ENCODE assay signal across 27 cellular contexts in genomic region chr13:105848494-105848893, GRCh38.
DNase-seq lines count a peak whose midpoint lies in the region; ATAC-seq, FAIRE-seq and TF ChIP-seq lines count a peak whose summit lies in the region.
"Had no signal": no experiment of that assay in that cellular context is flagged by ENCODE, and none has a peak within 500 bp of the region (broad histone marks: within the 10 kb centered on the region; RNA-seq: fewer than 3 reads in every experiment).

No MANE protein-coding gene starts in this region.

- H3K36me3 Mint-ChIP-seq in mesothelial cell of epicardium (no peaks in the 10 kb centered on the region), T-helper 17 cell (ENCODE audit: low read depth) (no peaks in the 10 kb centered on the region)
- H3K36me3 Mint-ChIP-seq: activated naive CD4-positive, alpha-beta T cell treated with anti-CD3 and anti-CD28 coated beads, Interleukin-2, amount 50 U/mL, for 72 hours; CD8-positive, alpha-beta memory T cell; naive thymus-derived CD4-positive, alpha-beta T cell had no signal

- peak; percentile 36 for FAIRE-seq in bronchial epithelial cell (lab: Jason Lieb, UNC)
- FAIRE-seq: endometrium, K562 had no signal

- peaks cover 6% of the 10 kb centered on the region for H3K9me3 Mint-ChIP-seq in mesothelial cell of epicardium
- H3K9me3 Mint-ChIP-seq: activated naive CD4-positive, alpha-beta T cell treated with anti-CD3 and anti-CD28 coated beads, Interleukin-2, amount 50 U/mL, for 72 hours had no signal

- H3K4me3 Mint-ChIP-seq in mesothelial cell of epicardium: peak overlapping the region; percentile 10
- H3K4me3 Mint-ChIP-seq in T-helper 17 cell: no peak overlapping the region
- H3K4me3 Mint-ChIP-seq: activated CD4-positive, alpha-beta T cell treated with anti-CD3 and anti-CD28 coated beads for 36 hours; CD8-positive, alpha-beta memory T cell; naive thymus-derived CD4-positive, alpha-beta T cell; stimulated activated naive CD8-positive, alpha-beta T cell treated with anti-CD3 and anti-CD28 coated beads, Interleukin-15, amount 100 ng/mL, for 72 hours had no signal

- ATAC-seq in GM19455 (IDR thresholded peaks at IDR 0.05; ENCODE audit: unreplicated experiment) (no peak), T-helper 17 cell (no peak), HG03378 (IDR thresholded peaks at IDR 0.05; ENCODE audit: unreplicated experiment) (no peak)
- ATAC-seq: activated CD4-positive, alpha-beta T cell treated with anti-CD3 and anti-CD28 coated beads for 36 hours; activated naive CD4-positive, alpha-beta T cell treated with anti-CD3 and anti-CD28 coated beads, Interleukin-2, amount 50 U/mL, for 72 hours; K562; left ventricle myocardium superior; naive thymus-derived CD4-positive, alpha-beta T cell; psoas muscle; stimulated activated naive CD8-positive, alpha-beta T cell treated with anti-CD3 and anti-CD28 coated beads, Interleukin-15, amount 100 ng/mL, for 72 hours had no signal

- H3K9me3 ChIP-seq in T-helper 17 cell (ENCODE audit: control insufficient read depth, low read length, poor library complexity, severe bottlenecking): no peaks in the 10 kb centered on the region
- H3K9me3 ChIP-seq: psoas muscle, vagina had no signal

- TF ChIP-seq CTCF in bronchial epithelial cell (IDR thresholded peaks at IDR 0.05; ENCODE audit: insufficient read depth, low read length, severe bottlenecking): no peak
- no peak for TF ChIP-seq CTCF in mesothelial cell of epicardium (IDR thresholded peaks at IDR 0.05; ENCODE audit: unreplicated experiment)

- DNase-seq in DMS 273 (lab: John Stamatoyannopoulos, UW; ENCODE audit: unreplicated experiment): peak; percentile 3
- no peak for DNase-seq in DMS 273 treated with DMSO at 0.1 percent for 48 hours (lab: John Stamatoyannopoulos, UW)
- peak; percentile 83 for DNase-seq in NCI-H2171 treated with DMSO at 0.1 percent for 48 hours (lab: John Stamatoyannopoulos, UW)
- peak; percentile 96 for DNase-seq in bronchial epithelial cell (ENCODE audit: low read depth)
- DNase-seq in mesothelial cell of epicardium (ENCODE audit: low spot score in 2 of 2, unreplicated experiment in 2 of 2): no peak
- DNase-seq in T-helper 17 cell: no peak
- DNase-seq: 8988T; activated CD4-positive, alpha-beta T cell treated with anti-CD3 and anti-CD28 coated beads for 36 hours; activated T-cell treated with anti-CD3 and anti-CD28 coated beads for 4 hours; CD8-positive, alpha-beta memory T cell; central memory CD4-positive, alpha-beta T cell; left ventricle myocardium superior; midbrain; naive thymus-derived CD4-positive, alpha-beta T cell; NCI-H146; NCI-H526 treated with DMSO at 0.1 percent for 48 hours; psoas muscle; RPMI8226; stimulated activated CD4-positive, alpha-beta T cell treated with anti-CD3 and anti-CD28 coated beads, Interleukin-15, amount 100 ng/mL, for 24 hours; stimulated activated naive CD8-positive, alpha-beta T cell treated with anti-CD3 and anti-CD28 coated beads, Interleukin-15, amount 100 ng/mL, for 72 hours; T-helper 2 cell had no signal

- no peak overlapping the region for H3K4me3 ChIP-seq in bronchial epithelial cell (ENCODE audit: low read depth, low read length)
- H3K4me3 ChIP-seq: K562, psoas muscle, vagina had no signal

- H3K27me3 ChIP-seq in bronchial epithelial cell (ENCODE audit: control insufficient read depth, insufficient read depth, low read length): no peaks in the 10 kb centered on the region
- H3K27me3 ChIP-seq: vagina had no signal

- H3K36me3 ChIP-seq in bronchial epithelial cell (ENCODE audit: control insufficient read depth, insufficient read depth, low read length): no peaks in the 10 kb centered on the region
- H3K36me3 ChIP-seq: vagina had no signal

- H3K4me1 Mint-ChIP-seq in mesothelial cell of epicardium (peaks cover 54% of the 10 kb centered on the region), T-helper 17 cell (no peaks in the 10 kb centered on the region)
- H3K4me1 Mint-ChIP-seq: activated CD4-positive, alpha-beta T cell treated with anti-CD3 and anti-CD28 coated beads for 36 hours; CD8-positive, alpha-beta memory T cell; naive thymus-derived CD4-positive, alpha-beta T cell; stimulated activated naive CD8-positive, alpha-beta T cell treated with anti-CD3 and anti-CD28 coated beads, Interleukin-15, amount 100 ng/mL, for 72 hours had no signal

- H3K27me3 Mint-ChIP-seq in mesothelial cell of epicardium (ENCODE audit: low read depth): no peaks in the 10 kb centered on the region
- no peaks in the 10 kb centered on the region for H3K27me3 Mint-ChIP-seq in T-helper 17 cell
- H3K27me3 Mint-ChIP-seq: activated CD4-positive, alpha-beta T cell treated with anti-CD3 and anti-CD28 coated beads for 36 hours; CD8-positive, alpha-beta memory T cell had no signal

- H3K27ac Mint-ChIP-seq in mesothelial cell of epicardium (peak overlapping the region; percentile 22), T-helper 17 cell (no peak overlapping the region)
- H3K27ac Mint-ChIP-seq: activated CD4-positive, alpha-beta T cell treated with anti-CD3 and anti-CD28 coated beads for 36 hours; activated naive CD4-positive, alpha-beta T cell treated with anti-CD3 and anti-CD28 coated beads, Interleukin-2, amount 50 U/mL, for 72 hours; CD8-positive, alpha-beta memory T cell; naive thymus-derived CD4-positive, alpha-beta T cell; stimulated activated naive CD8-positive, alpha-beta T cell treated with anti-CD3 and anti-CD28 coated beads, Interleukin-15, amount 100 ng/mL, for 72 hours had no signal

Comparison
In these comparisons a context has a peak if more than half of its experiments do, and no peak if none do; other contexts are left out.
1. DNase-seq: peak in DMS 273 (single experiment), NCI-H2171 treated with DMSO at 0.1 percent for 48 hours (single experiment) and bronchial epithelial cell (single experiment); none in DMS 273 treated with DMSO at 0.1 percent for 48 hours (single experiment), mesothelial cell of epicardium (0 of 2) and T-helper 17 cell (0 of 3).